16 cellular contexts compared by ENCODE assay signal in the genomic region with DNA sequence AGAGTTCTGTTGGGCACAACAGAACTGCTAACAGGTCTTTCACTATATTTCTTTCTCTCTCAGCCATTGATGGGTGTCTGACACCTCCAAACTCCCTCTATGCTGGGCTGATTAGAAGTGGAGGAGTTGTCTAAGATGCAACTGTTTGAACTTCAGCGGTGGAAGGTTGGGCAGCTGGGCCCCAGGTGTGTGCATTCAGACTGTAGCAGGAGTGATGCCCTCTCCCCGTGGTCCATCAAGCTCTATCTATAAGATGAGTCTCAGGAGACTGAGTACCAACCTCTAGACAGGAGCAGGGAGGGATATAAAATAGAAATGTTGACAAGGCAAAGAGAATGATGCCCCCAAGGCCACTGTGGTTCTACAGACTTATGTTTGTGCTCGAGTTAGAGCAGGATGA. TPM values are rescaled to one million over a fixed set of nuclear protein-coding genes. Genes with fewer than 3 reads are reported as not detected.
A peak's percentile ranks its signal among the peaks of the same experiment; 100 is the strongest.
DNase-seq lines count a peak whose midpoint lies in the region; ATAC-seq and TF ChIP-seq lines count a peak whose summit lies in the region.
"Had no signal": no experiment of that assay in that cellular context is flagged by ENCODE, and none has a peak within 500 bp of the region (broad histone marks: within the 10 kb centered on the region; RNA-seq: fewer than 3 reads in every experiment).

No MANE protein-coding gene starts in this region.

- H3K36me3 ChIP-seq in endodermal cell (ENCODE audit: control insufficient read depth, insufficient read depth, low read length) (no peaks in the 10 kb centered on the region), thymus (ENCODE audit: control insufficient read depth, insufficient read depth) (peaks cover 2% of the 10 kb centered on the region)
- H3K36me3 ChIP-seq: esophagus squamous epithelium, ovary, vagina had no signal

- intact Hi-C loops in activated naive CD4-positive, alpha-beta T cell treated with anti-CD3 and anti-CD28 coated beads for 36 hours (cut with micrococcal nuclease), result loop anchor here (5.0 to 10.0 kb wide), 6 partner anchors 330 to 1122 kb away; partner anchors contain the start of genes LIAS, PDS5A, RPL9 and UGDH
- intact Hi-C loops in activated B cell treated with CpG ODN at 0.5 μM for 24 hours (cut with micrococcal nuclease), result loop anchor here (5.0 to 10.0 kb wide), 5 partner anchors 330 to 1272 kb away; partner anchors contain the start of genes LIAS, PDS5A, RPL9 and SMIM14

- H3K27me3 Mint-ChIP-seq in activated naive CD4-positive, alpha-beta T cell treated with anti-CD3 and anti-CD28 coated beads for 36 hours (ENCODE audit: low read depth), result no peaks in the 10 kb centered on the region
- H3K27me3 Mint-ChIP-seq in activated B cell treated with CpG ODN at 0.5 μM for 24 hours (no peaks in the 10 kb centered on the region), endodermal cell (ENCODE audit: insufficient read depth) (no peaks in the 10 kb centered on the region)

- WGBS in endodermal cell (ENCODE audit: insufficient coverage in 1 of 2, insufficient read length in 1 of 2), 2 experiments, result 78 to 92% methylated on average over 3 of the region's 3 CpGs
- 20% methylated on average over 3 of the region's 3 CpGs for WGBS in thymus

- POLR2A ChIA-PET in activated B cell treated with CpG ODN at 0.5 μM for 24 hours (lab: Charles Lee), result interaction anchor here (0.6 to 9.8 kb wide), 27 partner anchors 10 to 252 kb away, joined by 3 to 187 read pairs (median 6); partner anchors contain the start of gene RHOH

- H3K36me3 Mint-ChIP-seq in activated naive CD4-positive, alpha-beta T cell treated with anti-CD3 and anti-CD28 coated beads for 36 hours (ENCODE audit: low read depth), result peaks cover 6% of the 10 kb centered on the region
- no peaks in the 10 kb centered on the region for H3K36me3 Mint-ChIP-seq in activated B cell treated with CpG ODN at 0.5 μM for 24 hours (ENCODE audit: low read depth)
- H3K36me3 Mint-ChIP-seq in endodermal cell (ENCODE audit: low read depth), result no peaks in the 10 kb centered on the region

- no peak for TF ChIP-seq CTCF in activated B cell treated with CpG ODN at 0.5 μM for 24 hours (IDR thresholded peaks at IDR 0.05)
- no peak for TF ChIP-seq CTCF in endodermal cell (conservative IDR thresholded peaks at IDR 0.05)

- H3K9me3 ChIP-seq in endodermal cell (ENCODE audit: control insufficient read depth, low read length) (peaks cover 6% of the 10 kb centered on the region), thymus (ENCODE audit: control insufficient read depth) (no peaks in the 10 kb centered on the region)
- H3K9me3 ChIP-seq: esophagus squamous epithelium, ovary, vagina had no signal

- peaks cover 88% of the 10 kb centered on the region for H3K4me1 Mint-ChIP-seq in activated naive CD4-positive, alpha-beta T cell treated with anti-CD3 and anti-CD28 coated beads for 36 hours (ENCODE audit: low read depth)
- peaks cover 89% of the 10 kb centered on the region for H3K4me1 Mint-ChIP-seq in activated B cell treated with CpG ODN at 0.5 μM for 24 hours
- H3K4me1 Mint-ChIP-seq in endodermal cell, result peaks cover 39% of the 10 kb centered on the region

- H3K4me3 ChIP-seq in endodermal cell (ENCODE audit: low read length) (no peak overlapping the region), thymus (ENCODE audit: low read length) (no peak overlapping the region)
- H3K4me3 ChIP-seq: esophagus squamous epithelium, ovary, vagina had no signal

- H3K27ac Mint-ChIP-seq in activated naive CD4-positive, alpha-beta T cell treated with anti-CD3 and anti-CD28 coated beads for 36 hours, result peak overlapping the region; percentile 97
- peak overlapping the region; percentile 92 for H3K27ac Mint-ChIP-seq in activated B cell treated with CpG ODN at 0.5 μM for 24 hours
- peak overlapping the region; percentile 1 for H3K27ac Mint-ChIP-seq in endodermal cell

- H3K27ac ChIP-seq in endodermal cell (ENCODE audit: low read depth, low read length), result no peak overlapping the region
- peak overlapping the region; percentile 98 for H3K27ac ChIP-seq in thymus (ENCODE audit: low read depth)
- H3K27ac ChIP-seq: ovary, vagina had no signal

- no peak for ATAC-seq in activated B cell treated with CpG ODN at 0.5 μM for 24 hours (ENCODE audit: low read depth)
- ATAC-seq in GM18861 (IDR thresholded peaks at IDR 0.05; ENCODE audit: unreplicated experiment), result no peak

- CTCF ChIA-PET in activated naive CD4-positive, alpha-beta T cell treated with anti-CD3 and anti-CD28 coated beads for 36 hours (lab: Charles Lee), result interaction anchor here (0.6 to 4.1 kb wide), 23 partner anchors 10 to 840 kb away, joined by 3 to 23 read pairs (median 4); partner anchors contain the start of gene N4BP2
- CTCF ChIA-PET in activated B cell treated with CpG ODN at 0.5 μM for 24 hours (lab: Charles Lee), result interaction anchor here (1.0 to 6.0 kb wide), 18 partner anchors 10 to 251 kb away, joined by 3 to 69 read pairs (median 10); partner anchors contain the start of genes N4BP2 and RHOH

- H3K4me3 Mint-ChIP-seq in activated naive CD4-positive, alpha-beta T cell treated with anti-CD3 and anti-CD28 coated beads for 36 hours, result peak overlapping the region; percentile 73
- peak overlapping the region; percentile 68 for H3K4me3 Mint-ChIP-seq in activated B cell treated with CpG ODN at 0.5 μM for 24 hours
- H3K4me3 Mint-ChIP-seq in endodermal cell, result no peak overlapping the region

- H3K9me3 Mint-ChIP-seq in activated naive CD4-positive, alpha-beta T cell treated with anti-CD3 and anti-CD28 coated beads for 36 hours, result peaks cover 5% of the 10 kb centered on the region
- no peaks in the 10 kb centered on the region for H3K9me3 Mint-ChIP-seq in activated B cell treated with CpG ODN at 0.5 μM for 24 hours
- H3K9me3 Mint-ChIP-seq in endodermal cell, result peaks cover 14% of the 10 kb centered on the region

- no peak for DNase-seq in activated naive CD4-positive, alpha-beta T cell treated with anti-CD3 and anti-CD28 coated beads for 36 hours
- no peak for DNase-seq in activated naive CD4-positive, alpha-beta T cell treated with anti-CD3 and anti-CD28 coated beads, Interleukin-2, amount 50 U/mL, for 16 hours
- DNase-seq in activated B cell treated with CpG ODN at 0.5 μM for 24 hours, result no peak
- DNase-seq in endodermal cell, result no peak
- no peak for DNase-seq in retina
- DNase-seq in OCI-M2 (lab: John Stamatoyannopoulos, UW; ENCODE audit: unreplicated experiment), result no peak
- DNase-seq: activated CD4-positive, alpha-beta T cell treated with anti-CD3 and anti-CD28 coated beads for 1 hour; esophagus squamous epithelium; hypothalamus; NCI-H2029; NK-92 treated with Interleukin-12 subunit alpha and Interleukin-12 subunit beta, amount 100 ng/mL, for 24 hours; ovary; SW 1271 had no signal

- H3K9ac ChIP-seq in endodermal cell (ENCODE audit: extremely low read depth, low read length, poor library complexity, severe bottlenecking), result no peak overlapping the region

- no peaks in the 10 kb centered on the region for H3K27me3 ChIP-seq in endodermal cell (ENCODE audit: control insufficient read depth, insufficient read depth, low read length, poor library complexity, severe bottlenecking)
- no peaks in the 10 kb centered on the region for H3K27me3 ChIP-seq in thymus (ENCODE audit: control insufficient read depth, insufficient read depth)
- H3K27me3 ChIP-seq: esophagus squamous epithelium, ovary, vagina had no signal

- H3K4me1 ChIP-seq in endodermal cell (ENCODE audit: control insufficient read depth, insufficient read depth, low read length) (no peaks in the 10 kb centered on the region), thymus (ENCODE audit: control insufficient read depth, insufficient read depth, low read length) (peaks cover 73% of the 10 kb centered on the region)

RNA-seq across cellular contexts. Expression of gene CHRNA9, which starts 28.1 kb away (rescaled TPM):
- not detected for total RNA-seq in activated naive CD4-positive, alpha-beta T cell treated with anti-CD3 and anti-CD28 coated beads for 36 hours
- total RNA-seq in activated B cell treated with CpG ODN at 0.5 μM for 24 hours (0.16 TPM in 1 of 2 replicates, not detected in the other), endodermal cell (under 1 TPM in 1 of 2 donors, not detected in 1; 0.90 TPM)
- polyA plus RNA-seq in endodermal cell (2013, experiment 1 of 2), result 0.96 TPM
- polyA plus RNA-seq in endodermal cell (2013, experiment 2 of 2), result 0.87 TPM
- polyA plus RNA-seq in thymus, result 0.68 TPM
- total RNA-seq: esophagus squamous epithelium, vagina had no signal
- polyA plus RNA-seq: ovary had no signal

Comparison
In these comparisons a context has a peak if more than half of its experiments do, and no peak if none do; other contexts are left out.
1. H3K27ac Mint-ChIP-seq: peak in every context shown above with its lines; median percentile 97 in activated naive CD4-positive, alpha-beta T cell treated with anti-CD3 and anti-CD28 coated beads for 36 hours; 92 in activated B cell treated with CpG ODN at 0.5 μM for 24 hours; 1 in endodermal cell.